Comparison of ENCODE assay signal across 8 cellular contexts in the genomic region with DNA sequence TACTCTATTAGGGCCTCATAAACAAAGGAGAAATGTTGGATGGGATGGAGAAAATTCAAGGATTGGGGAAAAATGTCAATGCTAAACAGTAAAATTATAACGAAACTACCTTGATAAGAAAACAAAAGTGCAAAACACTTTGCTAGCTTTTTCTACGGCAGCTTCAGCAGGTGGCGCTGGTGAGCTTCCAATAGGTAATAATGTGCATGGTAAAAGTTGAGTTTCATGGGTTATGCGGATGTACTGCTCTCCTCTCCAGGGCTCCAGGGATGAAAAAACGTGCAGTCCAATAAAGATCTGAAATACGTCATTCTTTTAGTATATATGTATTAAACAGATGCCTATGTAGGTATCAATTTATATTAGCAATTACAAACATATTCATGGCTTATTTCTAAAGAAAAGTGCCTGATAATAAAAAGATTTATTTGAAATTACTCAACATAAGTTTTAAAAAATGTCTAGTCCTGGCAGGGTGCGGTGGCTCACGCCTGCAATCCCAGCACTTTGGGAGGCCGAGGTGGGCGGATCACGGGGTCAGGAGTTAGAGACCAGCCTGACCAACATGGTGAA.
DNase-seq lines count a peak whose midpoint lies in the region; ATAC-seq and TF ChIP-seq lines count a peak whose summit lies in the region.

No MANE protein-coding gene starts in this region.

- 30% methylated on average over 11 of the region's 11 CpGs for WGBS in right lobe of liver (ENCODE audit: insufficient coverage, low coverage, low lambda C conversion rate, missing lambda C conversion rate)

- no peak overlapping the region for H3K4me3 ChIP-seq in right lobe of liver

- no peaks in the 10 kb centered on the region for H3K27me3 ChIP-seq in right lobe of liver

- peak; percentile 37 for DNase-seq in SIG-M5 treated with dmso at 0.1 percent for 504 hours (lab: John Stamatoyannopoulos, UW; ENCODE audit: unreplicated experiment)
- DNase-seq in SIG-M5 (lab: John Stamatoyannopoulos, UW): no peak
- peak; percentile 38 for DNase-seq in KG1 (lab: John Stamatoyannopoulos, UW)
- peak; percentile 70 for DNase-seq in RKO (ENCODE audit: low spot score)
- peak in 51 of 61 donors; percentile 0 to 78 (median 20) for DNase-seq in caudate nucleus (lab: John Stamatoyannopoulos, UW)
- DNase-seq in right lobe of liver: peak in 2 of 3 donors; percentile 56 to 70
- peak; percentile 64 for DNase-seq in stimulated activated naive CD8-positive, alpha-beta T cell treated with anti-CD3 and anti-CD28 coated beads, Interleukin-15, Interleukin-2, amounts not matched to agents 100 U/mL and 50 U/mL, for 24 hours

- no peaks in the 10 kb centered on the region for H3K4me1 ChIP-seq in right lobe of liver

- no peaks in the 10 kb centered on the region for H3K36me3 ChIP-seq in right lobe of liver

- ATAC-seq in GM21723 (IDR thresholded peaks at IDR 0.05; ENCODE audit: unreplicated experiment) (peak; percentile 87), right lobe of liver (peak; percentile 67 to 77 (median 72))
- ATAC-seq in stimulated activated naive CD8-positive, alpha-beta T cell treated with anti-CD3 and anti-CD28 coated beads, Interleukin-15, Interleukin-2, amounts not matched to agents 100 U/mL and 50 U/mL, for 24 hours: no peak

- intact Hi-C loops in right lobe of liver (cut with DNase I): no loop called here

- no peak overlapping the region for H3K27ac ChIP-seq in caudate nucleus (ENCODE audit: low read depth, low read length)
- H3K27ac ChIP-seq in right lobe of liver: no peak overlapping the region

- TF ChIP-seq POLR2A in right lobe of liver (IDR thresholded peaks at IDR 0.05): no peak

- peak; percentile 55 to 72 (median 70) for TF ChIP-seq CTCF in right lobe of liver (IDR thresholded peaks at IDR 0.05)

- no peaks in the 10 kb centered on the region for H3K9me3 ChIP-seq in right lobe of liver
